Comparison of ENCODE assay signal across 18 cellular contexts in the genomic region with DNA sequence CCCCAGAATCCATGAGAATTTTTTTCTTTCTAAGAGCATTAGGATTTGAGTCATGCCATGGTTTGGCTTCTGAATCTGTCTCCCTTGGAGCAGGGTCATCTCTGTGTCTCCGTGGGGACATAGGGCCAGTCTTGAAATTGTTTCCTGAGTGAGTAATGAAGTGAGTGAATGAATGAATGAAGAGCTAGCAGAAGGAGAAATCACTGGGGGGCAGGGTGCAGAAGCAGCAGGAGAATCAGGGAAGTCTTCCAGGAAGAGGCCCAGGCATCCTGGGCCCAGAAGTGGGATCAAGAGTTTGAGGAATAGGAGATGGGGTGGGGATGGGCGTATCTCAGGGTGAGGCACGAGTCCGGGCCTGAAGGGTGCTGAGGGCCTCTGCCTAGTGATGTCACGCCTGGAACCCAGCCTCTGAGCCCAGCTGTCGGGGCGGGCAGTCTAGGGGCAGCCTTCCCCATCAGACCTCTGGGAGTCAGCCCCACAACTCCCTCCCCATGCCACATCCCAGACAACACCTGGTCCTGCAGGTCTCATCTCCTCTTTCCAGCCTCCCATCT. TPM values are rescaled to one million over a fixed set of nuclear protein-coding genes. Genes with fewer than 3 reads are reported as not detected.
"Had no signal": no experiment of that assay in that cellular context is flagged by ENCODE, and none has a peak within 500 bp of the region (broad histone marks: within the 10 kb centered on the region; RNA-seq: fewer than 3 reads in every experiment).

No MANE protein-coding gene starts in this region.

- H3K4me1 ChIP-seq: breast epithelium had no signal

- H3K27ac Mint-ChIP-seq: endodermal cell, mesothelial cell of epicardium, progenitor cell of endocrine pancreas, T-helper 17 cell had no signal

- H3K9me3 Mint-ChIP-seq: endodermal cell, mesothelial cell of epicardium had no signal

- H3K27me3 ChIP-seq: breast epithelium, hepatocyte had no signal

- H3K36me3 ChIP-seq: breast epithelium had no signal

- ATAC-seq: sciatic nerve; stimulated activated naive CD8-positive, alpha-beta T cell treated with anti-CD3 and anti-CD28 coated beads, Interleukin-15, Interleukin-2, amounts not matched to agents 100 U/mL and 50 U/mL, for 24 hours; T-helper 17 cell had no signal

- FAIRE-seq: TTC549 had no signal

- H3K4me3 Mint-ChIP-seq: endodermal cell, mesothelial cell of epicardium, T-helper 17 cell had no signal

- H3K4me2 ChIP-seq: hepatocyte had no signal

- H3K4me3 ChIP-seq: breast epithelium, hepatocyte had no signal

- H3K79me2 ChIP-seq: hepatocyte had no signal

- H3K9me3 ChIP-seq: breast epithelium had no signal

- H3K36me3 Mint-ChIP-seq: mesothelial cell of epicardium had no signal

- DNase-seq: activated CD4-positive, alpha-beta T cell treated with anti-CD3 and anti-CD28 coated beads, Interleukin-2, amount 50 U/mL, for 1 hour; activated CD4-positive, CD25-positive, alpha-beta regulatory T cell; activated effector memory CD4-positive, alpha-beta T cell treated with anti-CD3 and anti-CD28 coated beads, Interleukin-2, amount 50 U/mL, for 16 hours; activated T-cell treated with anti-CD3 and anti-CD28 coated beads, Interleukin-2, amount 50 U/mL, for 1 hour; aorta; dermis blood vessel endothelial cell; erythroblast; stimulated activated CD4-positive, alpha-beta T cell treated with anti-CD3 and anti-CD28 coated beads, Interleukin-2, amount 100 ng/mL, for 24 hours; stimulated activated naive CD8-positive, alpha-beta T cell treated with anti-CD3 and anti-CD28 coated beads, Interleukin-15, Interleukin-2, amounts not matched to agents 100 U/mL and 50 U/mL, for 24 hours; T-helper 17 cell had no signal

- H3K27ac ChIP-seq: breast epithelium, hepatocyte had no signal

- H2AFZ ChIP-seq: hepatocyte had no signal

RNA-seq across cellular contexts. Expression of a gene that starts 12.5 kb away (rescaled TPM):
- total RNA-seq: myocyte had no signal
